Comparison of ENCODE assay signal across 13 cellular contexts in the genomic region with DNA sequence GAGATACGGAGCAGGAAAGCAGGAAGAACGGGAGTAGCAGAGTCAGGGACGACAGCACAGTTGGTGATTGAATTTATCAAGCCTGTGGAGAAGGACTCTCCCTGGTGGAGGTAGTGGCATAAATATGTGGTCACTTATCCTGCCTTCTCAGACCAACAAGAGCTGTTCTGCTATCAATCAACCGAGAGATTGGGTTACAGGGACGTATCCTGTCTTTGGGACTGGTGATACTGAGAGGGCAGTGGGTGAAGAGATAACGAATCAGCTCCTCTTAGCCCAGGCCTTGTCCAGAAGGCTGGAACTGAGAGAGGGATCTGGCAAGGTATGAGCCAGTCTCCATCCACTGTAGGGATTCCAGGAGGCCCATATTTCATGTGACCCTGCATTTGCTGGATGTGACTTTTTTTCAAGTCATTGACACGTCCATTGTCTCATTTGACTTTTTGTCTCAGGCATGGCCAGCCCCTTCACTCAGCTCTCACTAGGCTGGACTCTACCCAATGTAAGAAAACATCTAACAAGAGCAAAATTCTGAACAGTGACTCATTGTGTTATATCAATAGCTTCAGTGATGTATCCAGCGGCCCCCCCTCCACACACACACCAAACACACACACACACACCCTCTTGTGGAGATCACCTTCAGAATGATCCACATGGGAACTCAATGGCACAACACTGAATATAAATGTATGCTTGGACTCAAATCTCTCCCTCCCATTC. TPM values are rescaled to one million over a fixed set of nuclear protein-coding genes. Genes with fewer than 3 reads are reported as not detected.
A peak's percentile ranks its signal among the peaks of the same experiment; 100 is the strongest.
DNase-seq lines count a peak whose midpoint lies in the region; ATAC-seq and TF ChIP-seq lines count a peak whose summit lies in the region.
"Had no signal": no experiment of that assay in that cellular context is flagged by ENCODE, and none has a peak within 500 bp of the region (broad histone marks: within the 10 kb centered on the region; RNA-seq: fewer than 3 reads in every experiment).

No MANE protein-coding gene starts in this region.

- no peak overlapping the region for H3K4ac ChIP-seq in mesendoderm (ENCODE audit: low read depth, low read length)
- no peak overlapping the region for H3K4ac ChIP-seq in neuronal stem cell (ENCODE audit: low read length)

- ATAC-seq in HG03520 (IDR thresholded peaks at IDR 0.05; ENCODE audit: unreplicated experiment) (no peak), GM21786 (IDR thresholded peaks at IDR 0.05; ENCODE audit: unreplicated experiment) (no peak)

- no peaks in the 10 kb centered on the region for H3K27me3 ChIP-seq in mammary epithelial cell (ENCODE audit: insufficient read depth, low read length)
- H3K27me3 ChIP-seq in mesendoderm (ENCODE audit: insufficient read depth, low read length, poor library complexity) = no peaks in the 10 kb centered on the region
- peaks cover 0 to 39% (median 0%) of the 10 kb centered on the region in 3 experiments for H3K27me3 ChIP-seq in neuronal stem cell (ENCODE audit: control insufficient read depth in 3 of 3, insufficient read depth in 3 of 3, low read depth in 1 of 3, low read length in 3 of 3)
- H3K27me3 ChIP-seq: transverse colon had no signal

- H3K4me3 ChIP-seq in mammary epithelial cell (replicated peaks in 1 of 3; ENCODE audit: insufficient read depth in 1 of 3, low read depth in 2 of 3, low read length in 3 of 3) = no peak overlapping the region
- H3K4me3 ChIP-seq in mesendoderm (ENCODE audit: low read length) = no peak overlapping the region
- H3K4me3 ChIP-seq in neuronal stem cell (ENCODE audit: low read length in 2 of 2) = no peak overlapping the region
- H3K4me3 ChIP-seq: transverse colon had no signal

- TSS peak; percentile 42 for BruUV-seq in mammary epithelial cell (replicated peaks; lab: Mats Ljungman, UMichigan)

- no peaks in the 10 kb centered on the region for H3K79me1 ChIP-seq in mesendoderm (ENCODE audit: low read length)
- no peaks in the 10 kb centered on the region for H3K79me1 ChIP-seq in neuronal stem cell (ENCODE audit: low read depth, low read length)

- peak; percentile 97 for DNase-seq in OCI-M1 (lab: John Stamatoyannopoulos, UW)
- peak; percentile 83 for DNase-seq in mammary epithelial cell
- peak; percentile 59 for DNase-seq in mesendoderm
- no peak for DNase-seq in NCI-H1105 treated with DMSO at 0.1 percent for 48 hours (lab: John Stamatoyannopoulos, UW)
- DNase-seq in neuronal stem cell (ENCODE audit: low spot score) = no peak
- DNase-seq: activated T-cell treated with anti-CD3 and anti-CD28 coated beads, Interleukin-2, amount 50 U/mL, for 1 hour; DMS53; transverse colon; WERI-Rb-1 had no signal

- peak overlapping the region; percentile 79 for H3K9ac ChIP-seq in mammary epithelial cell (ENCODE audit: insufficient read depth, low read length)
- no peak overlapping the region for H3K9ac ChIP-seq in mesendoderm (ENCODE audit: low read length)
- H3K9ac ChIP-seq in neuronal stem cell (ENCODE audit: low read depth, low read length, poor library complexity) = no peak overlapping the region

- H3K9me3 ChIP-seq in mammary epithelial cell (replicated peaks; ENCODE audit: insufficient read depth, low read length) (no peaks in the 10 kb centered on the region), neuronal stem cell (replicated peaks in 1 of 2; ENCODE audit: control insufficient read depth in 2 of 2, insufficient read depth in 1 of 2, low read depth in 1 of 2, low read length in 2 of 2) (no peaks in the 10 kb centered on the region)
- H3K9me3 ChIP-seq: transverse colon had no signal

- H3K27ac ChIP-seq in 22Rv1 = peak overlapping the region; percentile 100
- peak overlapping the region; percentile 100 for H3K27ac ChIP-seq in mammary epithelial cell (ENCODE audit: insufficient read depth, low read depth, low read length)
- H3K27ac ChIP-seq in mesendoderm (ENCODE audit: low read depth, low read length) = no peak overlapping the region
- no peak overlapping the region for H3K27ac ChIP-seq in neuronal stem cell (replicated peaks; ENCODE audit: low read length)
- H3K27ac ChIP-seq: WERI-Rb-1 had no signal

- H4K5ac ChIP-seq in mesendoderm (ENCODE audit: low read length) = no peak overlapping the region

- H3K18ac ChIP-seq in mesendoderm (ENCODE audit: low read length) (no peak overlapping the region), neuronal stem cell (ENCODE audit: low read length) (no peak overlapping the region)

- H3K56ac ChIP-seq in mesendoderm (ENCODE audit: low read length) = no peak overlapping the region

- H3K4me2 ChIP-seq in mammary epithelial cell (ENCODE audit: insufficient read depth, low read depth, low read length) = peak overlapping the region; percentile 1
- no peak overlapping the region for H3K4me2 ChIP-seq in mesendoderm (ENCODE audit: low read length)
- H3K4me2 ChIP-seq in neuronal stem cell (ENCODE audit: insufficient read depth, low read length, poor library complexity, severe bottlenecking) = no peak overlapping the region

- H2AFZ ChIP-seq in mammary epithelial cell (ENCODE audit: low read depth, low read length) = no peak overlapping the region
- H2AFZ ChIP-seq in neuronal stem cell (ENCODE audit: low read length) = no peak overlapping the region

- 67% methylated on average over 7 of the region's 8 CpGs for WGBS in mammary epithelial cell (ENCODE audit: low coverage, missing lambda C conversion rate)
- no CpG with 5 or more reads among the region's 8 CpGs for WGBS in mesendoderm (ENCODE audit: extremely low coverage, insufficient coverage, low lambda C conversion rate)
- no CpG with 5 or more reads among the region's 8 CpGs for WGBS in neuronal stem cell (ENCODE audit: extremely low coverage in 2 of 2, insufficient read length in 2 of 2, insufficient replicate concordance in 1 of 2), 2 donors

- H4K20me1 ChIP-seq in mammary epithelial cell (ENCODE audit: insufficient read depth, low read length) = no peaks in the 10 kb centered on the region

- CTCF ChIA-PET in mammary epithelial cell (lab: Charles Lee; ENCODE audit: low non-redundant PET) = interaction anchor here (0.7 kb wide), 1 partner anchor 39 kb away, joined by 8 read pairs; no protein-coding TSS in a partner anchor

- dilution Hi-C loops in mammary epithelial cell (cut with HindIII; ENCODE audit: low sequenced_read_pairs) = no loop called here

- no peak; the same call in 1 of the 2 replicates for TF ChIP-seq CTCF in 22Rv1 (IDR thresholded peaks at IDR 0.05)
- TF ChIP-seq CTCF in mammary epithelial cell (conservative IDR thresholded peaks at IDR 0.05 in 1 of 2, IDR thresholded peaks at IDR 0.05 in 1 of 2; ENCODE audit: extremely low read depth in 1 of 2, insufficient read depth in 1 of 2, low read depth in 1 of 2, low read length in 2 of 2) = no peak

- H4K8ac ChIP-seq in mesendoderm (ENCODE audit: low read depth, low read length) (no peak overlapping the region), neuronal stem cell (ENCODE audit: low read depth, low read length) (no peak overlapping the region)

- H3K4me1 ChIP-seq in mammary epithelial cell (ENCODE audit: insufficient read depth, low read length) (peaks cover 87% of the 10 kb centered on the region), mesendoderm (ENCODE audit: control insufficient read depth, low read depth, low read length) (peaks cover 11% of the 10 kb centered on the region), neuronal stem cell (ENCODE audit: control insufficient read depth in 2 of 2, insufficient read depth in 1 of 2, low read depth in 1 of 2, low read length in 2 of 2) (peaks cover 8 to 9% of the 10 kb centered on the region in 2 donors)

- H2BK5ac ChIP-seq in mesendoderm (ENCODE audit: low read length) (no peak overlapping the region), neuronal stem cell (ENCODE audit: low read length) (no peak overlapping the region)

- H2BK12ac ChIP-seq in neuronal stem cell (ENCODE audit: low read length) = no peak overlapping the region

- H3K36me3 ChIP-seq in mammary epithelial cell (ENCODE audit: insufficient read depth, low read length) (peaks cover 10% of the 10 kb centered on the region), mesendoderm (ENCODE audit: control insufficient read depth, insufficient read depth, low read length) (no peaks in the 10 kb centered on the region), neuronal stem cell (replicated peaks in 1 of 2; ENCODE audit: control insufficient read depth in 2 of 2, insufficient read depth in 2 of 2, low read length in 2 of 2) (no peaks in the 10 kb centered on the region)
- H3K36me3 ChIP-seq: transverse colon, WERI-Rb-1 had no signal

- no peak overlapping the region for H3K14ac ChIP-seq in neuronal stem cell (ENCODE audit: low read length)

- no peak overlapping the region for H4K91ac ChIP-seq in neuronal stem cell (ENCODE audit: low read depth, low read length, poor library complexity)

- intact Hi-C loops in mammary epithelial cell (cut with micrococcal nuclease) = loop anchor here (1.0 kb wide), 1 partner anchor 109 kb away; no protein-coding TSS in a partner anchor

- H2AK5ac ChIP-seq in mesendoderm (ENCODE audit: low read length) (no peak overlapping the region), neuronal stem cell (ENCODE audit: low read depth, low read length) (no peak overlapping the region)

- no peak overlapping the region for H3K23ac ChIP-seq in mesendoderm (ENCODE audit: low read length)
- no peak overlapping the region for H3K23ac ChIP-seq in neuronal stem cell (ENCODE audit: low read depth, low read length, poor library complexity)

- no peak overlapping the region for H2BK15ac ChIP-seq in mesendoderm (replicated peaks; ENCODE audit: low read depth)
- H2BK15ac ChIP-seq in neuronal stem cell (ENCODE audit: low read length) = no peak overlapping the region

- in situ Hi-C loops in mammary epithelial cell (cut with MboI; ENCODE audit: low sequenced_read_pairs in 2 of 2) = no loop called here

- peaks cover 35% of the 10 kb centered on the region for H3K79me2 ChIP-seq in mammary epithelial cell (ENCODE audit: insufficient read depth, low read length)
- H3K79me2 ChIP-seq in mesendoderm (ENCODE audit: control insufficient read depth, insufficient read depth, low read length) = no peaks in the 10 kb centered on the region

- no peak overlapping the region for H2BK120ac ChIP-seq in mesendoderm (ENCODE audit: low read depth, low read length)
- no peak overlapping the region for H2BK120ac ChIP-seq in neuronal stem cell (ENCODE audit: low read depth, low read length)

RNA-seq across cellular contexts. Expression of a gene that starts 11.3 kb away (rescaled TPM):
- 100 to 1,000 TPM in 1 of 2 donors, 10 to 100 TPM in 1; 94.0 to 129 TPM for total RNA-seq in mammary epithelial cell
- 47.0 TPM for polyA plus RNA-seq in mammary epithelial cell
- polyA minus RNA-seq in mammary epithelial cell = 110 TPM
- 1.6 TPM for polyA plus RNA-seq in mesendoderm (2013, experiment 1 of 2)
- polyA plus RNA-seq in mesendoderm (2013, experiment 2 of 2) = 1.5 TPM
- polyA plus RNA-seq in neuronal stem cell (2013, experiment 1 of 2) = 0.15 TPM
- 0.17 TPM for polyA plus RNA-seq in neuronal stem cell (2013, experiment 2 of 2)
- polyA plus RNA-seq: AG04450 had no signal

RNA-seq across cellular contexts. Expression of a gene that starts 29.7 kb away (rescaled TPM):
- total RNA-seq in mammary epithelial cell = 10 to 100 TPM in 1 of 2 donors, 1 to 10 TPM in 1; 9.0 to 19.7 TPM
- polyA plus RNA-seq in mammary epithelial cell = 2.3 TPM
- 6.5 TPM for polyA minus RNA-seq in mammary epithelial cell
- 5.0 TPM for polyA plus RNA-seq in mesendoderm (2013, experiment 1 of 2)
- 4.9 TPM for polyA plus RNA-seq in mesendoderm (2013, experiment 2 of 2)
- polyA plus RNA-seq in neuronal stem cell (2013, experiment 1 of 2) = 7.8 TPM
- polyA plus RNA-seq in neuronal stem cell (2013, experiment 2 of 2) = 8.1 TPM

RNA-seq across cellular contexts. Expression of a gene that starts 31.8 kb away (rescaled TPM):
- total RNA-seq in mammary epithelial cell = 10 to 100 TPM; 34.4 to 38.7 TPM
- polyA plus RNA-seq in mammary epithelial cell = 6.5 TPM
- 51.3 TPM for polyA minus RNA-seq in mammary epithelial cell
- polyA plus RNA-seq in mesendoderm (2013, experiment 1 of 2) = 3.9 TPM
- 3.9 TPM for polyA plus RNA-seq in mesendoderm (2013, experiment 2 of 2)
- polyA plus RNA-seq in neuronal stem cell (2013, experiment 1 of 2) = 3.0 TPM
- 3.1 TPM for polyA plus RNA-seq in neuronal stem cell (2013, experiment 2 of 2)

RNA-seq across cellular contexts. Expression of a gene that starts 51.0 kb away (rescaled TPM):
- total RNA-seq in mammary epithelial cell = not detected
- polyA plus RNA-seq in mammary epithelial cell = not detected
- polyA minus RNA-seq in mammary epithelial cell = not detected
- polyA plus RNA-seq in mesendoderm (2013, experiment 1 of 2) = not detected
- polyA plus RNA-seq in mesendoderm (2013, experiment 2 of 2) = not detected
- polyA plus RNA-seq in neuronal stem cell (2013, experiment 1 of 2) = not detected
- not detected for polyA plus RNA-seq in neuronal stem cell (2013, experiment 2 of 2)
- polyA plus RNA-seq: AG04450 had no signal

Comparison
In these comparisons a context has a peak if more than half of its experiments do, and no peak if none do; other contexts are left out.
1. H3K27ac ChIP-seq: peak in 22Rv1 (single experiment) and mammary epithelial cell (single experiment); none in mesendoderm (single experiment) and neuronal stem cell (single experiment).
2. DNase-seq: peak in OCI-M1 (single experiment), mammary epithelial cell (single experiment) and mesendoderm (single experiment); none in NCI-H1105 treated with DMSO at 0.1 percent for 48 hours (single experiment) and neuronal stem cell (single experiment).